Comparison of ENCODE assay signal across 9 cellular contexts in the genomic region with DNA sequence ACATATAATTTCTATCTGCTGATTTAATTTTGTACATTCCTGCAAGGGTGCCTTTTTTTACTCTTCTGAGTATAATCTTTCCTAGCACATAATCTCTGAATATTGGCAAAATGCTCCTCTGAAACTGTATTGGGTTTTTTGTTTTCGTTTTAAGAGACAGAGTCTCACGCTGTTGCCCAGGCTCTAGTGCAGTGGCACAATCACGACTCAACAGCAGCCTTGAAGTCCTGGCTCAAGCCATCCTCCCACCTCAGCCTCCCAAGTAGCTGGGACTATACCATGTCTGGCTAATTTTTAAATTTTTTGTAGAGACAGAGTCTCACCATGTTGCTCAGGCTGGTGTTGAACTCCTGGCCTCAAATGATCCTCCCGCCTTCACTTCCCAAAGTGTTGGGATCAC.
A peak's percentile ranks its signal among the peaks of the same experiment; 100 is the strongest.
DNase-seq lines count a peak whose midpoint lies in the region; ATAC-seq, FAIRE-seq and TF ChIP-seq lines count a peak whose summit lies in the region.
"Had no signal": no experiment of that assay in that cellular context is flagged by ENCODE, and none has a peak within 500 bp of the region (broad histone marks: within the 10 kb centered on the region; RNA-seq: fewer than 3 reads in every experiment).

No MANE protein-coding gene starts in this region.

- H3K27ac ChIP-seq in keratinocyte (ENCODE audit: control insufficient read depth, insufficient read depth, low read length) = peak overlapping the region; percentile 98
- peak overlapping the region; percentile 50 to 96 (median 92) for H3K27ac ChIP-seq in stomach

- H3K4me3 Mint-ChIP-seq in activated CD4-positive, alpha-beta T cell treated with anti-CD3 and anti-CD28 coated beads, Interleukin-2, amount 10 ng/mL, durations not matched to agents 24 days and 14 days = peak overlapping the region; percentile 95

- no peak for TF ChIP-seq POLR2A in stomach (IDR thresholded peaks at IDR 0.05)

- H3K4me1 Mint-ChIP-seq in activated CD4-positive, alpha-beta T cell treated with anti-CD3 and anti-CD28 coated beads, Interleukin-2, amount 10 ng/mL, durations not matched to agents 24 days and 14 days = peaks cover 60% of the 10 kb centered on the region

- H3K4me1 ChIP-seq in keratinocyte (ENCODE audit: control insufficient read depth, extremely low read depth, insufficient read depth, low read length) = peaks cover 18% of the 10 kb centered on the region
- H3K4me1 ChIP-seq in stomach = peaks cover 49 to 94% (median 76%) of the 10 kb centered on the region in 4 donors

- peaks cover 69% of the 10 kb centered on the region for H3K79me2 ChIP-seq in keratinocyte (ENCODE audit: control insufficient read depth, insufficient read depth, low read length)

- H3K36me3 Mint-ChIP-seq in activated CD4-positive, alpha-beta T cell treated with anti-CD3 and anti-CD28 coated beads, Interleukin-2, amount 10 ng/mL, durations not matched to agents 24 days and 14 days (ENCODE audit: low read depth) = peaks cover 14% of the 10 kb centered on the region
- peaks cover 31 to 36% of the 10 kb centered on the region in 2 donors for H3K36me3 Mint-ChIP-seq in activated naive CD4-positive, alpha-beta T cell treated with anti-CD3 and anti-CD28 coated beads, Interleukin-2, amount 50 U/mL, for 72 hours

- DNase-seq in activated CD4-positive, alpha-beta T cell treated with anti-CD3 and anti-CD28 coated beads, Interleukin-2, amount 10 ng/mL, durations not matched to agents 24 days and 14 days = no peak
- DNase-seq in activated CD4-positive, alpha-beta T cell treated with anti-CD3 and anti-CD28 coated beads, Interleukin-2, amount 50 U/mL, for 4 hours = no peak
- DNase-seq in activated naive CD4-positive, alpha-beta T cell treated with anti-CD3 and anti-CD28 coated beads, Interleukin-2, amount 50 U/mL, for 72 hours (ENCODE audit: low spot score in 2 of 2) = no peak
- DNase-seq in keratinocyte (ENCODE audit: low read depth, low spot score) (no peak), stomach (no peak), HuH-7 (ENCODE audit: low spot score) (no peak), posterior cingulate gyrus (no peak), GM03348 (ENCODE audit: low spot score) (no peak)
- DNase-seq: NCI-H1105 had no signal

- H2AFZ ChIP-seq in keratinocyte (ENCODE audit: control insufficient read depth, low read length) = no peak overlapping the region

- FAIRE-seq in keratinocyte (lab: Jason Lieb, UNC) = no peak

- peak overlapping the region; percentile 97 for H3K9ac ChIP-seq in keratinocyte (ENCODE audit: control insufficient read depth, extremely low read depth, insufficient read depth, low read length)

- WGBS in stomach, 5 donors = 26 to 42% (median 33%) methylated on average over 3 to 4 of the region's 4 CpGs

- H3K36me3 ChIP-seq in keratinocyte (ENCODE audit: control insufficient read depth in 2 of 2, extremely low read depth in 1 of 2, insufficient read depth in 2 of 2, low read length in 2 of 2) (peaks cover 3% of the 10 kb centered on the region in 2 experiments), stomach (no peaks in the 10 kb centered on the region)

- intact Hi-C loops in activated CD4-positive, alpha-beta T cell treated with anti-CD3 and anti-CD28 coated beads, Interleukin-2, amount 10 ng/mL, durations not matched to agents 24 days and 14 days (cut with micrococcal nuclease) = no loop called here
- intact Hi-C loops in stomach (cut with DNase I; ENCODE audit: low total_unique reads) = no loop called here
- intact Hi-C loops in posterior cingulate gyrus (cut with DNase I) = no loop called here

- no peaks in the 10 kb centered on the region for H3K9me1 ChIP-seq in keratinocyte (ENCODE audit: control insufficient read depth, extremely low read depth, insufficient read depth, low read length)

- no peak for TF ChIP-seq CTCF in keratinocyte (optimal IDR thresholded peaks at IDR 0.05 in 1 of 3, IDR thresholded peaks at IDR 0.05 in 1 of 3, conservative IDR thresholded peaks at IDR 0.05 in 1 of 3; ENCODE audit: extremely low read depth in 1 of 3, insufficient read depth in 2 of 3, low read length in 3 of 3)
- TF ChIP-seq CTCF in stomach (IDR thresholded peaks at IDR 0.05) = no peak

- ATAC-seq in activated naive CD4-positive, alpha-beta T cell treated with anti-CD3 and anti-CD28 coated beads, Interleukin-2, amount 50 U/mL, for 72 hours = no peak

- TF ChIP-seq EP300 in stomach (IDR thresholded peaks at IDR 0.05) = no peak

- peak overlapping the region; percentile 78 to 87 (median 87) for H3K4me3 ChIP-seq in keratinocyte (ENCODE audit: control insufficient read depth in 2 of 3, extremely low read depth in 1 of 3, insufficient read depth in 2 of 3, low read depth in 1 of 3, low read length in 3 of 3)
- H3K4me3 ChIP-seq in stomach = peak overlapping the region; percentile 58 to 73 (median 64)

- H3K4me2 ChIP-seq in keratinocyte (ENCODE audit: control insufficient read depth, extremely low read depth, insufficient read depth, low read depth, low read length) = peak overlapping the region; percentile 96

- H3K27me3 ChIP-seq in keratinocyte (ENCODE audit: control insufficient read depth, extremely low read depth, insufficient read depth, low read length) (no peaks in the 10 kb centered on the region), stomach (no peaks in the 10 kb centered on the region)

- H3K9me3 Mint-ChIP-seq in activated CD4-positive, alpha-beta T cell treated with anti-CD3 and anti-CD28 coated beads, Interleukin-2, amount 10 ng/mL, durations not matched to agents 24 days and 14 days = no peaks in the 10 kb centered on the region
- H3K9me3 Mint-ChIP-seq in activated naive CD4-positive, alpha-beta T cell treated with anti-CD3 and anti-CD28 coated beads, Interleukin-2, amount 50 U/mL, for 72 hours = no peaks in the 10 kb centered on the region

- H3K27me3 Mint-ChIP-seq in activated CD4-positive, alpha-beta T cell treated with anti-CD3 and anti-CD28 coated beads, Interleukin-2, amount 10 ng/mL, durations not matched to agents 24 days and 14 days = no peaks in the 10 kb centered on the region

- H3K9me3 ChIP-seq in keratinocyte (ENCODE audit: control insufficient read depth, low read depth, low read length) = no peaks in the 10 kb centered on the region
- no peaks in the 10 kb centered on the region for H3K9me3 ChIP-seq in stomach

- dilution Hi-C loops in keratinocyte (cut with MboI; ENCODE audit: extremely low pct_ligation_motif_present, low sequenced_read_pairs) = no loop called here

- no peaks in the 10 kb centered on the region for H4K20me1 ChIP-seq in keratinocyte (ENCODE audit: control insufficient read depth, extremely low read depth, insufficient read depth, low read length)

- peak overlapping the region; percentile 95 for H3K27ac Mint-ChIP-seq in activated CD4-positive, alpha-beta T cell treated with anti-CD3 and anti-CD28 coated beads, Interleukin-2, amount 10 ng/mL, durations not matched to agents 24 days and 14 days
- H3K27ac Mint-ChIP-seq in activated naive CD4-positive, alpha-beta T cell treated with anti-CD3 and anti-CD28 coated beads, Interleukin-2, amount 50 U/mL, for 72 hours = peak overlapping the region; percentile 95 to 97
